ENCODE assay signal across 1 cellular context in genomic region chr7:5524580-5525270, GRCh38.
A peak's percentile ranks its signal among the peaks of the same experiment; 100 is the strongest.
TF ChIP-seq lines count a peak whose summit lies in the region.

No MANE protein-coding gene starts in this region.

TF ChIP-seq in WTC11, 78 proteins besides CTCF, POLR2A, EP300 and RAD21 (continued from another document):
- TF ChIP-seq, protein P1, sequence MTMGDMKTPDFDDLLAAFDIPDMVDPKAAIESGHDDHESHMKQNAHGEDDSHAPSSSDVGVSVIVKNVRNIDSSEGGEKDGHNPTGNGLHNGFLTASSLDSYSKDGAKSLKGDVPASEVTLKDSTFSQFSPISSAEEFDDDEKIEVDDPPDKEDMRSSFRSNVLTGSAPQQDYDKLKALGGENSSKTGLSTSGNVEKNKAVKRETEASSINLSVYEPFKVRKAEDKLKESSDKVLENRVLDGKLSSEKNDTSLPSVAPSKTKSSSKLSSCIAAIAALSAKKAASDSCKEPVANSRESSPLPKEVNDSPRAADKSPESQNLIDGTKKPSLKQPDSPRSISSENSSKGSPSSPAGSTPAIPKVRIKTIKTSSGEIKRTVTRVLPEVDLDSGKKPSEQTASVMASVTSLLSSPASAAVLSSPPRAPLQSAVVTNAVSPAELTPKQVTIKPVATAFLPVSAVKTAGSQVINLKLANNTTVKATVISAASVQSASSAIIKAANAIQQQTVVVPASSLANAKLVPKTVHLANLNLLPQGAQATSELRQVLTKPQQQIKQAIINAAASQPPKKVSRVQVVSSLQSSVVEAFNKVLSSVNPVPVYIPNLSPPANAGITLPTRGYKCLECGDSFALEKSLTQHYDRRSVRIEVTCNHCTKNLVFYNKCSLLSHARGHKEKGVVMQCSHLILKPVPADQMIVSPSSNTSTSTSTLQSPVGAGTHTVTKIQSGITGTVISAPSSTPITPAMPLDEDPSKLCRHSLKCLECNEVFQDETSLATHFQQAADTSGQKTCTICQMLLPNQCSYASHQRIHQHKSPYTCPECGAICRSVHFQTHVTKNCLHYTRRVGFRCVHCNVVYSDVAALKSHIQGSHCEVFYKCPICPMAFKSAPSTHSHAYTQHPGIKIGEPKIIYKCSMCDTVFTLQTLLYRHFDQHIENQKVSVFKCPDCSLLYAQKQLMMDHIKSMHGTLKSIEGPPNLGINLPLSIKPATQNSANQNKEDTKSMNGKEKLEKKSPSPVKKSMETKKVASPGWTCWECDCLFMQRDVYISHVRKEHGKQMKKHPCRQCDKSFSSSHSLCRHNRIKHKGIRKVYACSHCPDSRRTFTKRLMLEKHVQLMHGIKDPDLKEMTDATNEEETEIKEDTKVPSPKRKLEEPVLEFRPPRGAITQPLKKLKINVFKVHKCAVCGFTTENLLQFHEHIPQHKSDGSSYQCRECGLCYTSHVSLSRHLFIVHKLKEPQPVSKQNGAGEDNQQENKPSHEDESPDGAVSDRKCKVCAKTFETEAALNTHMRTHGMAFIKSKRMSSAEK (CRISPR knock-in tag; IDR thresholded peaks at IDR 0.05; ENCODE audit: borderline replicate concordance) = peak; percentile 92
- TF ChIP-seq ZNF671 (CRISPR knock-in tag; IDR thresholded peaks at IDR 0.05) = peak; percentile 58; the same call in 1 of the 2 replicates
